Comparison of ENCODE assay signal across 32 cellular contexts in genomic region chr2:44884677-44885076, GRCh38. TPM values are rescaled to one million over a fixed set of nuclear protein-coding genes. Genes with fewer than 3 reads are reported as not detected.
"Had no signal": no experiment of that assay in that cellular context is flagged by ENCODE, and none has a peak within 500 bp of the region (broad histone marks: within the 10 kb centered on the region; RNA-seq: fewer than 3 reads in every experiment).

No MANE protein-coding gene starts in this region.

- H3K4me3 ChIP-seq: neural progenitor cell, ovary, psoas muscle, skin epidermis, smooth muscle cell, spleen, thoracic aorta, thyroid gland, tibial nerve, upper lobe of left lung, uterus had no signal

- H3K9ac ChIP-seq: neural progenitor cell, parathyroid adenoma had no signal

- H3K9me3 Mint-ChIP-seq: natural killer cell; nephron; stimulated activated memory B cell treated with anti-CD40 and anti-IgM and Interleukin-4, amounts not matched to agents 10 μg/mL and 1 μg/mL and 100 μg/mL, for 72 hours; stimulated activated naive CD8-positive, alpha-beta T cell treated with anti-CD3 and anti-CD28 coated beads, Interleukin-15, amount 100 ng/mL, for 72 hours had no signal

- H3K9me3 ChIP-seq: ovary, psoas muscle, spleen, thoracic aorta, thyroid gland, tibial nerve, upper lobe of left lung, uterus had no signal

- H3K27me3 ChIP-seq: neural progenitor cell, ovary, thyroid gland, upper lobe of left lung, uterus had no signal

- DNase-seq: naive thymus-derived CD4-positive, alpha-beta T cell; natural killer cell; occipital lobe; ovary; psoas muscle; right cardiac atrium; spleen; stimulated activated CD4-positive, alpha-beta T cell treated with anti-CD3 and anti-CD28 coated beads, Interleukin-12 subunit alpha, Interleukin-12 subunit beta, amount 100 ng/mL, for 4 hours; stimulated activated CD4-positive, alpha-beta T cell treated with anti-CD3 and anti-CD28 coated beads, Interleukin-1b, Interleukin-23, amount 100 ng/mL, for 48 hours; stimulated activated CD4-positive, alpha-beta T cell treated with anti-CD3 and anti-CD28 coated beads, Interleukin-4, amount 100 ng/mL, for 1 hour; stimulated activated CD4-positive, alpha-beta T cell treated with anti-CD3 and anti-CD28 coated beads, Interleukin-4, amount 100 ng/mL, for 4 hours; stimulated activated CD8-positive, alpha-beta memory T cell treated with anti-CD3 and anti-CD28 coated beads, Interleukin-4, amount 100 ng/mL, for 48 hours; stimulated activated naive CD4-positive, alpha-beta T cell; stimulated activated naive CD8-positive, alpha-beta T cell treated with anti-CD3 and anti-CD28 coated beads, Interleukin-15, amount 100 ng/mL, for 72 hours; stimulated activated naive CD8-positive, alpha-beta T cell treated with anti-CD3 and anti-CD28 coated beads, Interleukin-15, Interleukin-2, amounts not matched to agents 100 U/mL and 50 U/mL, for 24 hours; thyroid gland; trophoblast cell; upper lobe of left lung; uterus had no signal

- H3K36me3 ChIP-seq: neural progenitor cell, ovary, spleen, thoracic aorta, thyroid gland, tibial nerve, upper lobe of left lung, uterus had no signal

- H3K4me1 Mint-ChIP-seq: naive thymus-derived CD4-positive, alpha-beta T cell; natural killer cell; nephron; neural progenitor cell; stimulated activated memory B cell treated with anti-CD40 and anti-IgM and Interleukin-4, amounts not matched to agents 10 μg/mL and 1 μg/mL and 100 μg/mL, for 72 hours; stimulated activated naive CD8-positive, alpha-beta T cell treated with anti-CD3 and anti-CD28 coated beads, Interleukin-15, amount 100 ng/mL, for 72 hours had no signal

- H3K27ac Mint-ChIP-seq: naive thymus-derived CD4-positive, alpha-beta T cell; natural killer cell; nephron; neural progenitor cell; stimulated activated memory B cell treated with anti-CD40 and anti-IgM and Interleukin-4, amounts not matched to agents 10 μg/mL and 1 μg/mL and 100 μg/mL, for 72 hours; stimulated activated naive CD8-positive, alpha-beta T cell treated with anti-CD3 and anti-CD28 coated beads, Interleukin-15, amount 100 ng/mL, for 72 hours had no signal

- H2AFZ ChIP-seq: neural progenitor cell, parathyroid adenoma had no signal

- H3K27ac ChIP-seq: neural progenitor cell, ovary, parathyroid adenoma, psoas muscle, skin epidermis, spleen, thoracic aorta, thyroid gland, tibial nerve, upper lobe of left lung, uterus had no signal

- H3K79me2 ChIP-seq: parathyroid adenoma had no signal

- H3K4me3 Mint-ChIP-seq: naive thymus-derived CD4-positive, alpha-beta T cell; natural killer cell; nephron; neural progenitor cell; stimulated activated memory B cell treated with anti-CD40 and anti-IgM and Interleukin-4, amounts not matched to agents 10 μg/mL and 1 μg/mL and 100 μg/mL, for 72 hours; stimulated activated naive CD8-positive, alpha-beta T cell treated with anti-CD3 and anti-CD28 coated beads, Interleukin-15, amount 100 ng/mL, for 72 hours had no signal

- ATAC-seq: naive thymus-derived CD4-positive, alpha-beta T cell; natural killer cell; psoas muscle; right cardiac atrium; sciatic nerve; stimulated activated memory B cell treated with anti-CD40 and anti-IgM and Interleukin-4, amounts not matched to agents 10 μg/mL and 1 μg/mL and 100 μg/mL, for 72 hours; stimulated activated naive CD8-positive, alpha-beta T cell treated with anti-CD3 and anti-CD28 coated beads, Interleukin-15, amount 100 ng/mL, for 72 hours; stimulated activated naive CD8-positive, alpha-beta T cell treated with anti-CD3 and anti-CD28 coated beads, Interleukin-15, Interleukin-2, amounts not matched to agents 100 U/mL and 50 U/mL, for 24 hours had no signal

- H3K36me3 Mint-ChIP-seq: natural killer cell; neural progenitor cell; stimulated activated memory B cell treated with anti-CD40 and anti-IgM and Interleukin-4, amounts not matched to agents 10 μg/mL and 1 μg/mL and 100 μg/mL, for 72 hours had no signal

- H3K4me1 ChIP-seq: neural progenitor cell, parathyroid adenoma, psoas muscle, spleen, thyroid gland, tibial nerve, upper lobe of left lung, uterus had no signal

- H3K4me2 ChIP-seq: neural progenitor cell, smooth muscle cell had no signal

RNA-seq across cellular contexts. Expression of gene SIX3, which starts 56.8 kb away (rescaled TPM):
- total RNA-seq: naive thymus-derived CD4-positive, alpha-beta T cell; occipital lobe; osteoblast; ovary; posterior vena cava; renal cortical epithelial cell; right cardiac atrium; sciatic nerve; smooth muscle cell; spleen; thyroid gland; upper lobe of left lung; urinary bladder; uterus had no signal
- polyA plus RNA-seq: naive thymus-derived CD4-positive, alpha-beta T cell; ovary; right cardiac atrium; smooth muscle cell; urinary bladder had no signal
